3 cellular contexts compared by ENCODE assay signal in the genomic region with DNA sequence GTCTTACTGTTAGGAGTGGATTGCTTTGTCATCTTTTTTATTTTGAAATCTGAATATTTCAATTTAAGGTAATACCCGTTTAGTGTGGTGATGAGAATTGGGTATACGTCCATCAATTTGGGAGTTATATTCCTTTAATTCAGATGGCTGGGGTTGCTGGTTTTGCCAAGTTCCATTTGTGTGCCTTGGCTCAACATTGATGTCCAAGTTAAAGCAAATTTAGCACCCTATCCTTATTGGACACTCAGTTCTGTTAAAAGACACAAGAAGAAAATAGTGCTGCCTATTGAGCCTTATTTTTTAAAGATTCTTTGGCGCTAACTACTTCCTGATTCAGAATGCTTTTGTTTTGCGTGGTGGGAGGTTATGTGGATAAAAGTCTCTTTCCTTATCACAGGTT.
TF ChIP-seq lines count a peak whose summit lies in the region.

No MANE protein-coding gene starts in this region.

TF ChIP-seq in liver, 16 proteins besides CTCF, POLR2A, EP300 and RAD21:
- peak; percentile 39 for TF ChIP-seq YY1 (IDR thresholded peaks at IDR 0.05)
- TF ChIP-seq FOXA2 (IDR thresholded peaks at IDR 0.05): no peak
- peak; percentile 16 for TF ChIP-seq SP1 (IDR thresholded peaks at IDR 0.05)
- TF ChIP-seq RXRA (IDR thresholded peaks at IDR 0.05): peak in 1 of 2 donors; percentile 4
- TF ChIP-seq HNF4A (conservative IDR thresholded peaks at IDR 0.05): peak in 1 of 2 donors; percentile 21
- TF ChIP-seq, protein P1, sequence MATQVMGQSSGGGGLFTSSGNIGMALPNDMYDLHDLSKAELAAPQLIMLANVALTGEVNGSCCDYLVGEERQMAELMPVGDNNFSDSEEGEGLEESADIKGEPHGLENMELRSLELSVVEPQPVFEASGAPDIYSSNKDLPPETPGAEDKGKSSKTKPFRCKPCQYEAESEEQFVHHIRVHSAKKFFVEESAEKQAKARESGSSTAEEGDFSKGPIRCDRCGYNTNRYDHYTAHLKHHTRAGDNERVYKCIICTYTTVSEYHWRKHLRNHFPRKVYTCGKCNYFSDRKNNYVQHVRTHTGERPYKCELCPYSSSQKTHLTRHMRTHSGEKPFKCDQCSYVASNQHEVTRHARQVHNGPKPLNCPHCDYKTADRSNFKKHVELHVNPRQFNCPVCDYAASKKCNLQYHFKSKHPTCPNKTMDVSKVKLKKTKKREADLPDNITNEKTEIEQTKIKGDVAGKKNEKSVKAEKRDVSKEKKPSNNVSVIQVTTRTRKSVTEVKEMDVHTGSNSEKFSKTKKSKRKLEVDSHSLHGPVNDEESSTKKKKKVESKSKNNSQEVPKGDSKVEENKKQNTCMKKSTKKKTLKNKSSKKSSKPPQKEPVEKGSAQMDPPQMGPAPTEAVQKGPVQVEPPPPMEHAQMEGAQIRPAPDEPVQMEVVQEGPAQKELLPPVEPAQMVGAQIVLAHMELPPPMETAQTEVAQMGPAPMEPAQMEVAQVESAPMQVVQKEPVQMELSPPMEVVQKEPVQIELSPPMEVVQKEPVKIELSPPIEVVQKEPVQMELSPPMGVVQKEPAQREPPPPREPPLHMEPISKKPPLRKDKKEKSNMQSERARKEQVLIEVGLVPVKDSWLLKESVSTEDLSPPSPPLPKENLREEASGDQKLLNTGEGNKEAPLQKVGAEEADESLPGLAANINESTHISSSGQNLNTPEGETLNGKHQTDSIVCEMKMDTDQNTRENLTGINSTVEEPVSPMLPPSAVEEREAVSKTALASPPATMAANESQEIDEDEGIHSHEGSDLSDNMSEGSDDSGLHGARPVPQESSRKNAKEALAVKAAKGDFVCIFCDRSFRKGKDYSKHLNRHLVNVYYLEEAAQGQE (IDR thresholded peaks at IDR 0.05): no peak

TF ChIP-seq in HepG2, 621 proteins besides CTCF, POLR2A, EP300 and RAD21:
- TF ChIP-seq SNRNP70 (IDR thresholded peaks at IDR 0.05; ENCODE audit: low read depth, low read length) (no peak), ZNF546 (CRISPR knock-in tag; conservative IDR thresholded peaks at IDR 0.05) (no peak), ZNF672 (CRISPR knock-in tag; IDR thresholded peaks at IDR 0.05) (no peak), POLR2G (IDR thresholded peaks at IDR 0.05; ENCODE audit: low read depth, low read length) (no peak), ZNF589 (CRISPR knock-in tag; conservative IDR thresholded peaks at IDR 0.05) (no peak), MXI1 (IDR thresholded peaks at IDR 0.05; ENCODE audit: borderline replicate concordance, low read depth, low read length) (no peak), MIER3 (CRISPR knock-in tag; IDR thresholded peaks at IDR 0.05; ENCODE audit: borderline replicate concordance) (no peak), ZNF737 (CRISPR knock-in tag; IDR thresholded peaks at IDR 0.05; ENCODE audit: borderline replicate concordance) (no peak), RBM39 (IDR thresholded peaks at IDR 0.05; ENCODE audit: low read depth, low read length, poor library complexity, severe bottlenecking) (no peak), ZSCAN29 (CRISPR knock-in tag; conservative IDR thresholded peaks at IDR 0.05) (no peak), ZNF607 (CRISPR knock-in tag; IDR thresholded peaks at IDR 0.05; ENCODE audit: borderline replicate concordance) (no peak), ZNF230 (CRISPR knock-in tag; IDR thresholded peaks at IDR 0.05) (no peak)
- TF ChIP-seq, protein P2, sequence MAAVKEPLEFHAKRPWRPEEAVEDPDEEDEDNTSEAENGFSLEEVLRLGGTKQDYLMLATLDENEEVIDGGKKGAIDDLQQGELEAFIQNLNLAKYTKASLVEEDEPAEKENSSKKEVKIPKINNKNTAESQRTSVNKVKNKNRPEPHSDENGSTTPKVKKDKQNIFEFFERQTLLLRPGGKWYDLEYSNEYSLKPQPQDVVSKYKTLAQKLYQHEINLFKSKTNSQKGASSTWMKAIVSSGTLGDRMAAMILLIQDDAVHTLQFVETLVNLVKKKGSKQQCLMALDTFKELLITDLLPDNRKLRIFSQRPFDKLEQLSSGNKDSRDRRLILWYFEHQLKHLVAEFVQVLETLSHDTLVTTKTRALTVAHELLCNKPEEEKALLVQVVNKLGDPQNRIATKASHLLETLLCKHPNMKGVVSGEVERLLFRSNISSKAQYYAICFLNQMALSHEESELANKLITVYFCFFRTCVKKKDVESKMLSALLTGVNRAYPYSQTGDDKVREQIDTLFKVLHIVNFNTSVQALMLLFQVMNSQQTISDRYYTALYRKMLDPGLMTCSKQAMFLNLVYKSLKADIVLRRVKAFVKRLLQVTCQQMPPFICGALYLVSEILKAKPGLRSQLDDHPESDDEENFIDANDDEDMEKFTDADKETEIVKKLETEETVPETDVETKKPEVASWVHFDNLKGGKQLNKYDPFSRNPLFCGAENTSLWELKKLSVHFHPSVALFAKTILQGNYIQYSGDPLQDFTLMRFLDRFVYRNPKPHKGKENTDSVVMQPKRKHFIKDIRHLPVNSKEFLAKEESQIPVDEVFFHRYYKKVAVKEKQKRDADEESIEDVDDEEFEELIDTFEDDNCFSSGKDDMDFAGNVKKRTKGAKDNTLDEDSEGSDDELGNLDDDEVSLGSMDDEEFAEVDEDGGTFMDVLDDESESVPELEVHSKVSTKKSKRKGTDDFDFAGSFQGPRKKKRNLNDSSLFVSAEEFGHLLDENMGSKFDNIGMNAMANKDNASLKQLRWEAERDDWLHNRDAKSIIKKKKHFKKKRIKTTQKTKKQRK (IDR thresholded peaks at IDR 0.05; ENCODE audit: low read length): no peak
- TF ChIP-seq, protein P3, sequence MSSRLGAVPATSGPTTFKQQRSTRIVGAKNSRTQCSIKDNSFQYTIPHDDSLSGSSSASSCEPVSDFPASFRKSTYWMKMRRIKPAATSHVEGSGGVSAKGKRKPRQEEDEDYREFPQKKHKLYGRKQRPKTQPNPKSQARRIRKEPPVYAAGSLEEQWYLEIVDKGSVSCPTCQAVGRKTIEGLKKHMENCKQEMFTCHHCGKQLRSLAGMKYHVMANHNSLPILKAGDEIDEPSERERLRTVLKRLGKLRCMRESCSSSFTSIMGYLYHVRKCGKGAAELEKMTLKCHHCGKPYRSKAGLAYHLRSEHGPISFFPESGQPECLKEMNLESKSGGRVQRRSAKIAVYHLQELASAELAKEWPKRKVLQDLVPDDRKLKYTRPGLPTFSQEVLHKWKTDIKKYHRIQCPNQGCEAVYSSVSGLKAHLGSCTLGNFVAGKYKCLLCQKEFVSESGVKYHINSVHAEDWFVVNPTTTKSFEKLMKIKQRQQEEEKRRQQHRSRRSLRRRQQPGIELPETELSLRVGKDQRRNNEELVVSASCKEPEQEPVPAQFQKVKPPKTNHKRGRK (CRISPR knock-in tag; IDR thresholded peaks at IDR 0.05): no peak
- TF ChIP-seq, protein P4, sequence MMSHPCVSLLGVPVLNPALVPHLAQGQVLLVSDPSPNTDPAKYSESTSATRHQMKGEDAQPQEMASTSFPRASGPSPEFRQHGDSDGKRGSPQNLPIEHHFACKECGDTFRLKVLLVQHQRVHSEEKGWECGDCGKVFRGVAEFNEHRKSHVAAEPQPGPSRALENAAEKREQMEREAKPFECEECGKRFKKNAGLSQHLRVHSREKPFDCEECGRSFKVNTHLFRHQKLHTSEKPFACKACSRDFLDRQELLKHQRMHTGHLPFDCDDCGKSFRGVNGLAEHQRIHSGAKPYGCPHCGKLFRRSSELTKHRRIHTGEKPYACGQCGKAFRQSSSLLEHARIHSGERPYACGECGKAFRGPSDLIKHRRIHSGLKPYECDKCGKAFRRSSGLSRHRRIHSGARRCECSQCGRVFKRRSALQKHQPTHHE (CRISPR knock-in tag; IDR thresholded peaks at IDR 0.05; ENCODE audit: borderline replicate concordance): no peak

TF ChIP-seq in endothelial cell of umbilical vein, 7 proteins besides CTCF, POLR2A, EP300 and RAD21:
- TF ChIP-seq EZH2 (IDR thresholded peaks at IDR 0.05; ENCODE audit: borderline replicate concordance, low read depth, low read length, severe bottlenecking) (no peak), MYC (IDR thresholded peaks at IDR 0.05; ENCODE audit: low read depth, low read length) (no peak), JUN (IDR thresholded peaks at IDR 0.05; ENCODE audit: borderline replicate concordance, insufficient read depth, insufficient read length, low read depth) (no peak), POLR2AphosphoS5 (IDR thresholded peaks at IDR 0.05; ENCODE audit: insufficient read depth, low read depth, low read length) (no peak), FOS (IDR thresholded peaks at IDR 0.05; ENCODE audit: borderline replicate concordance, insufficient read depth, low read length) (no peak), GATA2 (IDR thresholded peaks at IDR 0.05; ENCODE audit: insufficient read depth, insufficient read length, low read depth, low read length) (no peak)
- TF ChIP-seq, protein P5, sequence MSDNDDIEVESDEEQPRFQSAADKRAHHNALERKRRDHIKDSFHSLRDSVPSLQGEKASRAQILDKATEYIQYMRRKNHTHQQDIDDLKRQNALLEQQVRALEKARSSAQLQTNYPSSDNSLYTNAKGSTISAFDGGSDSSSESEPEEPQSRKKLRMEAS (IDR thresholded peaks at IDR 0.05; ENCODE audit: insufficient read depth, insufficient read length): no peak
